In the genomic region with DNA sequence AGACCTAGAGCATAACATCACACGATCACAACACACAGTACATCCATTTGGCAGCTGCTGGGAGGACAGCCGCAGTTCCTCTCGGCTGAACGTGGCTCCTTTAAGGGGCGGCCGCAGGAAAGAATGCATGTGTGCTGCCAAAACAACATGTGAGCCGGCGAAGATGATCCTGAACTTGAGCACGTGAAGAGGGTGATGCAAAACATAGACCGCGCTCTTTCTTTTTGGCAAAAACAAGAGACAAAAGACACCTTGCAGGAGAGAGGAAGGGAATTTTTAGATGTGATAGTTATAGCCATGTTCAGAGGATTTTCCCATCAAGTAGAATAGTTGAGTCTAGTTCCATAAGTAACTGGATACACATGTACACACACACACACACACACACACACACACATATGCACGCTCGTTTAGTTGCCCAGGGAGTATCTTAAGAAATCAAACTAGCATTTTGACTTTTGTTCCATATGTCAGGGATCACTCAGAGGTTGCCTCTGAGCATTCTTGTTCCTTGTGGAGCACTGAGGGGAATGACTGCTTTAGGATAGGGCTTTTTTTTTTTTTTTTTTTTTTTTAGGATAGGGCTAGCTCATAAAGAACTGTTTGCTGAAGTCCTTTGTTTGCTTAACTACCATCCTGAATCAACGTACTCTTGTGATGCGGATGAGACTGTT, we compare ENCODE assay signal across 8 cellular contexts. TPM values are rescaled to one million over a fixed set of nuclear protein-coding genes. Genes with fewer than 3 reads are reported as not detected.
A peak's percentile ranks its signal among the peaks of the same experiment; 100 is the strongest.
DNase-seq lines count a peak whose midpoint lies in the region; ATAC-seq and TF ChIP-seq lines count a peak whose summit lies in the region.

No MANE protein-coding gene starts in this region.

- no peak for TF ChIP-seq EP300 in transverse colon (IDR thresholded peaks at IDR 0.05; ENCODE audit: low read depth)

- no peaks in the 10 kb centered on the region for H3K4me1 Mint-ChIP-seq in CD8-positive, alpha-beta memory T cell
- no peaks in the 10 kb centered on the region for H3K4me1 Mint-ChIP-seq in activated T-helper 1 cell treated with anti-CD3 and anti-CD28 coated beads, Interleukin-12 subunit alpha, Interleukin-12 subunit beta, Interleukin-2, Interleukin-4 antibody, amounts not matched to agents 30 ng/mL and 10 ng/mL and 1 ng/mL, durations not matched to agents 14 hours and 24 hours and 36 hours (ENCODE audit: low read depth)
- H3K4me1 Mint-ChIP-seq in activated naive CD8-positive, alpha-beta T cell treated with anti-CD3 and anti-CD28 coated beads for 36 hours = peaks cover 8% of the 10 kb centered on the region

- peak overlapping the region; percentile 61; the same call in 1 of the 2 replicates for H3K23ac ChIP-seq in IMR-90 (ENCODE audit: low read depth, low read length)

- H3K27me3 Mint-ChIP-seq in CD8-positive, alpha-beta memory T cell = peaks cover 6 to 14% of the 10 kb centered on the region in 2 donors
- peaks cover 9% of the 10 kb centered on the region for H3K27me3 Mint-ChIP-seq in activated T-helper 1 cell treated with anti-CD3 and anti-CD28 coated beads, Interleukin-12 subunit alpha, Interleukin-12 subunit beta, Interleukin-2, Interleukin-4 antibody, amounts not matched to agents 30 ng/mL and 10 ng/mL and 1 ng/mL, durations not matched to agents 14 hours and 24 hours and 36 hours (ENCODE audit: insufficient read depth)
- H3K27me3 Mint-ChIP-seq in activated naive CD8-positive, alpha-beta T cell treated with anti-CD3 and anti-CD28 coated beads for 36 hours = peaks cover 5% of the 10 kb centered on the region

- H3K4ac ChIP-seq in IMR-90 (ENCODE audit: low read depth, low read length) = peak overlapping the region; percentile 66

- H4K8ac ChIP-seq in IMR-90 (ENCODE audit: low read depth in 2 of 2, low read length in 2 of 2) = peak overlapping the region in 1 of 2 experiments; percentile 78; a peak in 3 of 4 replicates

- H3K27ac ChIP-seq in IMR-90 (ENCODE audit: insufficient read depth, low read length) (no peak overlapping the region), transverse colon (peak overlapping the region in 3 of 4 donors; percentile 46 to 79 (median 65))
- no peak overlapping the region for H3K27ac ChIP-seq in CD8-positive, alpha-beta memory T cell (ENCODE audit: low read depth, low read length)

- ATAC-seq in IMR-90 (ENCODE audit: low read depth) (peak; percentile 89), left colon (peak; percentile 50)

- H2BK20ac ChIP-seq in IMR-90 (ENCODE audit: low read depth, low read length) = peak overlapping the region; percentile 49; the same call in 1 of the 2 replicates

- no peaks in the 10 kb centered on the region for H4K20me1 ChIP-seq in IMR-90 (ENCODE audit: insufficient read depth, low read length)

- WGBS in IMR-90 (ENCODE audit: extremely low coverage in 2 of 2, insufficient read length in 1 of 2), 2 experiments = 0% methylated on average over 8 of the region's 15 CpGs; no CpG with 5 or more reads in 1 of the 2 experiments
- WGBS in transverse colon (ENCODE audit: low coverage in 1 of 2), 2 donors = 28 to 38% methylated on average over 12 to 15 of the region's 15 CpGs

- no peaks in the 10 kb centered on the region for H3K36me3 Mint-ChIP-seq in CD8-positive, alpha-beta memory T cell
- H3K36me3 Mint-ChIP-seq in activated T-helper 1 cell treated with anti-CD3 and anti-CD28 coated beads, Interleukin-12 subunit alpha, Interleukin-12 subunit beta, Interleukin-2, Interleukin-4 antibody, amounts not matched to agents 30 ng/mL and 10 ng/mL and 1 ng/mL, durations not matched to agents 14 hours and 24 hours and 36 hours (ENCODE audit: low read depth) = no peaks in the 10 kb centered on the region
- H3K36me3 Mint-ChIP-seq in activated naive CD8-positive, alpha-beta T cell treated with anti-CD3 and anti-CD28 coated beads for 36 hours = no peaks in the 10 kb centered on the region

- peak overlapping the region; percentile 61; the same call in 1 of the 2 replicates for H2AK5ac ChIP-seq in IMR-90 (ENCODE audit: low read depth, low read length)

- H3K4me3 Mint-ChIP-seq in CD8-positive, alpha-beta memory T cell = no peak overlapping the region
- H3K4me3 Mint-ChIP-seq in activated T-helper 1 cell treated with anti-CD3 and anti-CD28 coated beads, Interleukin-12 subunit alpha, Interleukin-12 subunit beta, Interleukin-2, Interleukin-4 antibody, amounts not matched to agents 30 ng/mL and 10 ng/mL and 1 ng/mL, durations not matched to agents 14 hours and 24 hours and 36 hours = no peak overlapping the region
- H3K4me3 Mint-ChIP-seq in activated naive CD8-positive, alpha-beta T cell treated with anti-CD3 and anti-CD28 coated beads for 36 hours = no peak overlapping the region

- no peaks in the 10 kb centered on the region for H3K79me1 ChIP-seq in IMR-90 (ENCODE audit: low read depth in 1 of 2, low read length in 2 of 2)

- H3K27ac Mint-ChIP-seq in CD8-positive, alpha-beta memory T cell = peak overlapping the region in 1 of 8 donors; percentile 29
- no peak overlapping the region for H3K27ac Mint-ChIP-seq in activated T-helper 1 cell treated with anti-CD3 and anti-CD28 coated beads, Interleukin-12 subunit alpha, Interleukin-12 subunit beta, Interleukin-2, Interleukin-4 antibody, amounts not matched to agents 30 ng/mL and 10 ng/mL and 1 ng/mL, durations not matched to agents 14 hours and 24 hours and 36 hours
- no peak overlapping the region for H3K27ac Mint-ChIP-seq in activated naive CD8-positive, alpha-beta T cell treated with anti-CD3 and anti-CD28 coated beads for 36 hours

- H3K36me3 ChIP-seq in IMR-90 (ENCODE audit: control insufficient read depth, insufficient read depth, low read length) (no peaks in the 10 kb centered on the region), transverse colon (no peaks in the 10 kb centered on the region)
- no peaks in the 10 kb centered on the region for H3K36me3 ChIP-seq in CD8-positive, alpha-beta memory T cell (ENCODE audit: insufficient read depth, low read length)

- peak; percentile 93 for DNase-seq in IMR-90
- peak; percentile 84 for DNase-seq in astrocyte of the spinal cord (ENCODE audit: low read depth, low spot score)
- peak; percentile 32 to 78 for DNase-seq in left colon
- peak; percentile 66 for DNase-seq in transverse colon
- DNase-seq in CD8-positive, alpha-beta memory T cell = no peak
- DNase-seq in activated T-helper 1 cell treated with anti-CD3 and anti-CD28 coated beads, Interleukin-12 subunit alpha, Interleukin-12 subunit beta, Interleukin-2, Interleukin-4 antibody, amounts not matched to agents 30 ng/mL and 10 ng/mL and 1 ng/mL, durations not matched to agents 14 hours and 24 hours and 36 hours (ENCODE audit: low spot score) = no peak
- no peak for DNase-seq in activated naive CD8-positive, alpha-beta T cell treated with anti-CD3 and anti-CD28 coated beads for 36 hours
- no peak for DNase-seq in activated CD4-positive, CD25-positive, alpha-beta regulatory T cell treated with anti-CD3 and anti-CD28 coated beads, Interleukin-2, amount 50 U/mL, for 72 hours

- in situ Hi-C loops in IMR-90 (cut with MboI; ENCODE audit: low sequenced_read_pairs) (no loop called here), astrocyte of the spinal cord (cut with HindIII; ENCODE audit: low sequenced_read_pairs) (no loop called here), transverse colon (cut with MboI; ENCODE audit: low pct_ligation_motif_present in 1 of 4, low pct_unique_long_range_greater_than_20kb in 1 of 4, low sequenced_read_pairs in 3 of 4) (no loop called here)

- H2AK9ac ChIP-seq in IMR-90 (replicated peaks; ENCODE audit: low read depth, low read length, poor library complexity) = peak overlapping the region; percentile 15

- dilution Hi-C loops in IMR-90 (cut with HindIII; ENCODE audit: low sequenced_read_pairs, unreplicated experiment) = no loop called here

- no peaks in the 10 kb centered on the region for H3K9me3 Mint-ChIP-seq in CD8-positive, alpha-beta memory T cell
- H3K9me3 Mint-ChIP-seq in activated T-helper 1 cell treated with anti-CD3 and anti-CD28 coated beads, Interleukin-12 subunit alpha, Interleukin-12 subunit beta, Interleukin-2, Interleukin-4 antibody, amounts not matched to agents 30 ng/mL and 10 ng/mL and 1 ng/mL, durations not matched to agents 14 hours and 24 hours and 36 hours = no peaks in the 10 kb centered on the region
- no peaks in the 10 kb centered on the region for H3K9me3 Mint-ChIP-seq in activated naive CD8-positive, alpha-beta T cell treated with anti-CD3 and anti-CD28 coated beads for 36 hours

- H3K18ac ChIP-seq in IMR-90 (ENCODE audit: low read depth, low read length) = peak overlapping the region; percentile 15; the same call in 1 of the 2 replicates

- TF ChIP-seq RAD21 in IMR-90 (IDR thresholded peaks at IDR 0.05; ENCODE audit: low read length) = no peak

- no peak overlapping the region for H3K9ac ChIP-seq in IMR-90 (ENCODE audit: low read depth, low read length)

- peak overlapping the region; percentile 67 for H3K14ac ChIP-seq in IMR-90 (replicated peaks; ENCODE audit: low read depth, low read length)

- H3K4me1 ChIP-seq in IMR-90 (ENCODE audit: control insufficient read depth, insufficient read depth, low read length) (no peaks in the 10 kb centered on the region), transverse colon (peaks cover 0 to 7% (median 7%) of the 10 kb centered on the region in 4 donors)
- no peaks in the 10 kb centered on the region for H3K4me1 ChIP-seq in CD8-positive, alpha-beta memory T cell (ENCODE audit: insufficient read depth, low read length)

- peak overlapping the region; percentile 8; the same call in 1 of the 2 replicates for H3K4me2 ChIP-seq in IMR-90 (ENCODE audit: low read depth, low read length)

- peak overlapping the region; percentile 60; the same call in 1 of the 2 replicates for H4K91ac ChIP-seq in IMR-90 (ENCODE audit: insufficient read depth, low read depth, low read length)

- H3K9me3 ChIP-seq in IMR-90 (ENCODE audit: control insufficient read depth, insufficient read depth, low read length) (no peaks in the 10 kb centered on the region), transverse colon (no peaks in the 10 kb centered on the region)
- H3K9me3 ChIP-seq in CD8-positive, alpha-beta memory T cell (ENCODE audit: low read length) = no peaks in the 10 kb centered on the region

- no TSS peak for BruUV-seq in IMR-90 (replicated peaks; lab: Mats Ljungman, UMichigan)

- H3K27me3 ChIP-seq in IMR-90 (ENCODE audit: control insufficient read depth, insufficient read depth, low read length) (no peaks in the 10 kb centered on the region), transverse colon (peaks cover 11% of the 10 kb centered on the region)
- H3K27me3 ChIP-seq in CD8-positive, alpha-beta memory T cell (ENCODE audit: insufficient read depth, low read length, poor library complexity, severe bottlenecking) = no peaks in the 10 kb centered on the region

- H3K9me1 ChIP-seq in IMR-90 (ENCODE audit: insufficient read depth, low read length) = no peaks in the 10 kb centered on the region

- H2BK120ac ChIP-seq in IMR-90 (ENCODE audit: low read depth, low read length) = peak overlapping the region; percentile 60

- CTCF ChIA-PET in IMR-90 (lab: Yijun Ruan, JAX) = no interaction called here
- CTCF ChIA-PET in CD8-positive, alpha-beta memory T cell (lab: Charles Lee) = interaction anchor here (0.6 kb wide), 1 partner anchor 247 kb away, joined by 3 read pairs; no protein-coding TSS in a partner anchor

- H3K56ac ChIP-seq in IMR-90 (ENCODE audit: extremely low read depth, insufficient read depth, low read length) = peak overlapping the region; percentile 29; the same call in 1 of the 2 replicates

- intact Hi-C loops in IMR-90 (cut with micrococcal nuclease) = loop anchor here (2.0 kb wide), 1 partner anchor 21 kb away; no protein-coding TSS in a partner anchor
- intact Hi-C loops in left colon (cut with DNase I, micrococcal nuclease) = no loop called here
- intact Hi-C loops in transverse colon (cut with DNase I; ENCODE audit: low total_unique reads) = no loop called here
- intact Hi-C loops in activated T-helper 1 cell treated with anti-CD3 and anti-CD28 coated beads, Interleukin-12 subunit alpha, Interleukin-12 subunit beta, Interleukin-2, Interleukin-4 antibody, amounts not matched to agents 30 ng/mL and 10 ng/mL and 1 ng/mL, durations not matched to agents 14 hours and 24 hours and 36 hours (cut with micrococcal nuclease) = no loop called here

- no peak overlapping the region for H2BK5ac ChIP-seq in IMR-90 (ENCODE audit: low read depth, low read length, poor library complexity, severe bottlenecking)

- H4K5ac ChIP-seq in IMR-90 (ENCODE audit: low read depth, low read length) = 0 out of 2 replicates have a peak overlapping the region, but pooled peaks have one; percentile 11

- peak overlapping the region; percentile 86 for H2AFZ ChIP-seq in IMR-90 (replicated peaks; ENCODE audit: low read length, poor library complexity)

- peak overlapping the region; percentile 88; the same call in 2 of the 3 replicates for H2BK15ac ChIP-seq in IMR-90 (ENCODE audit: low read depth, low read length)

- POLR2A ChIA-PET in IMR-90 (lab: Charles Lee; ENCODE audit: unreplicated experiment) = interaction anchor here (0.6 kb wide), 1 partner anchor 17 kb away, joined by 4 read pairs; no protein-coding TSS in a partner anchor
- POLR2A ChIA-PET in CD8-positive, alpha-beta memory T cell (lab: Charles Lee) = no interaction called here

- TF ChIP-seq CTCF in IMR-90 (conservative IDR thresholded peaks at IDR 0.05; ENCODE audit: low read depth, low read length) = no peak
- TF ChIP-seq CTCF in astrocyte of the spinal cord (IDR thresholded peaks at IDR 0.05; ENCODE audit: low read depth, low read length) = no peak
- no peak for TF ChIP-seq CTCF in transverse colon (IDR thresholded peaks at IDR 0.05)

- TF ChIP-seq POLR2A in IMR-90 (IDR thresholded peaks at IDR 0.05; ENCODE audit: low read depth, low read length) (no peak), transverse colon (IDR thresholded peaks at IDR 0.05) (no peak)

- H3K4me3 ChIP-seq in IMR-90 (ENCODE audit: insufficient read depth, low read depth, low read length) (peak overlapping the region; percentile 0; the same call in 1 of the 2 replicates), astrocyte of the spinal cord (ENCODE audit: low read depth, low read length) (peak overlapping the region; percentile 16), transverse colon (no peak overlapping the region)
- no peak overlapping the region for H3K4me3 ChIP-seq in CD8-positive, alpha-beta memory T cell (ENCODE audit: low read length)

RNA-seq across cellular contexts. Expression of a gene that starts 21.7 kb away (rescaled TPM):
- total RNA-seq in IMR-90 (2012; rRNA removed) (17.7 and 23.3 TPM in 2 replicates), left colon (10 to 100 TPM; 32.5 to 33.9 TPM), transverse colon (10 to 100 TPM; 17.9 to 40.8 (median 37.4) TPM)
- 22.1 and 27.8 TPM in 2 replicates for polyA plus RNA-seq in IMR-90 (2012; rRNA removed)
- 4.6 and 5.4 TPM in 2 replicates for polyA plus RNA-seq in IMR-90 (2012; cell fraction: cytosol; rRNA removed)
- 3.0 and 31.7 TPM in 2 replicates for polyA plus RNA-seq in IMR-90 (2012; cell fraction: nucleus; rRNA removed; ENCODE audit: low replicate concordance)
- total RNA-seq in CD8-positive, alpha-beta memory T cell = 10 to 100 TPM; 45.4 to 47.0 TPM
- polyA plus RNA-seq in CD8-positive, alpha-beta memory T cell = 6.2 TPM
- total RNA-seq in activated T-helper 1 cell treated with anti-CD3 and anti-CD28 coated beads, Interleukin-12 subunit alpha, Interleukin-12 subunit beta, Interleukin-2, Interleukin-4 antibody, amounts not matched to agents 30 ng/mL and 10 ng/mL and 1 ng/mL, durations not matched to agents 14 hours and 24 hours and 36 hours = 58.4 and 60.1 TPM in 2 replicates
- 10 to 100 TPM; 54.9 to 56.5 TPM for total RNA-seq in activated naive CD8-positive, alpha-beta T cell treated with anti-CD3 and anti-CD28 coated beads for 36 hours

Comparison
In these comparisons a context has a peak if more than half of its experiments do, and no peak if none do; other contexts are left out.
1. DNase-seq: peak in IMR-90 (single experiment), astrocyte of the spinal cord (single experiment), left colon (2 of 2) and transverse colon (single experiment); none in CD8-positive, alpha-beta memory T cell (0 of 5), activated T-helper 1 cell treated with anti-CD3 and anti-CD28 coated beads, Interleukin-12 subunit alpha, Interleukin-12 subunit beta, Interleukin-2, Interleukin-4 antibody, amounts not matched to agents 30 ng/mL and 10 ng/mL and 1 ng/mL, durations not matched to agents 14 hours and 24 hours and 36 hours (single experiment), activated naive CD8-positive, alpha-beta T cell treated with anti-CD3 and anti-CD28 coated beads for 36 hours (single experiment) and activated CD4-positive, CD25-positive, alpha-beta regulatory T cell treated with anti-CD3 and anti-CD28 coated beads, Interleukin-2, amount 50 U/mL, for 72 hours (single experiment).
2. H3K27ac ChIP-seq: peak in transverse colon (3 of 4); none in IMR-90 (single experiment) and CD8-positive, alpha-beta memory T cell (single experiment).
3. H3K4me3 ChIP-seq: peak in IMR-90 (single experiment) and astrocyte of the spinal cord (single experiment); none in transverse colon (0 of 4) and CD8-positive, alpha-beta memory T cell (single experiment).